24 cellular contexts compared by ENCODE assay signal in the genomic region with DNA sequence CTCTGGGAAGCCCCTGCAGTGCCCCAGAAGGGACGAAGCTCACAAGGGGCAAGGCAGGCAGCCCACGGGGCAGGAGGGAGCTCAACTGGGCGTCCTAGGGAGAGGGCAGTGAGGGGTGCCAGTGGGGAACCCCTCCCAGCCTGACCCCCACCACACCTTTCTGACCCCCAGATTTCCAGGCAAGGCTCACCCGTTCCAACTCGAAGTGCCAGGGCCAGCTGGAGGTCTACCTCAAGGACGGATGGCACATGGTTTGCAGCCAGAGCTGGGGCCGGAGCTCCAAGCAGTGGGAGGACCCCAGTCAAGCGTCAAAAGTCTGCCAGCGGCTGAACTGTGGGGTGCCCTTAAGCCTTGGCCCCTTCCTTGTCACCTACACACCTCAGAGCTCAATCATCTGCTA. TPM values are rescaled to one million over a fixed set of nuclear protein-coding genes. Genes with fewer than 3 reads are reported as not detected.
"Had no signal": no experiment of that assay in that cellular context is flagged by ENCODE, and none has a peak within 500 bp of the region (broad histone marks: within the 10 kb centered on the region; RNA-seq: fewer than 3 reads in every experiment).

No MANE protein-coding gene starts in this region.

- H3K27me3 ChIP-seq: body of pancreas, colonic mucosa, esophagus squamous epithelium, hepatocyte, sigmoid colon, spleen, uterus had no signal

- H3K9me3 ChIP-seq: body of pancreas, colonic mucosa, esophagus squamous epithelium, sigmoid colon, spleen, tibial artery, uterus had no signal

- H3K4me2 ChIP-seq: hepatocyte had no signal

- H3K27ac ChIP-seq: body of pancreas, colonic mucosa, esophagus squamous epithelium, hepatocyte, parathyroid adenoma, sigmoid colon, spleen, tibial artery, uterus had no signal

- H3K9ac ChIP-seq: parathyroid adenoma had no signal

- H3K4me3 ChIP-seq: body of pancreas, colonic mucosa, esophagus squamous epithelium, hepatocyte, sigmoid colon, spleen, tibial artery, uterus had no signal

- DNase-seq: activated CD4-positive, CD25-positive, alpha-beta regulatory T cell treated with anti-CD3 and anti-CD28 coated beads, Interleukin-2, amount 50 U/mL, for 72 hours; activated CD8-positive, alpha-beta memory T cell treated with anti-CD3 and anti-CD28 coated beads for 24 hours; activated effector memory CD4-positive, alpha-beta T cell treated with anti-CD3 and anti-CD28 coated beads, Interleukin-2, amount 50 U/mL, for 16 hours; amniotic stem cell; body of pancreas; caudate nucleus; colonic mucosa; esophagus squamous epithelium; mammary epithelial cell; sigmoid colon; spleen; stimulated activated CD4-positive, alpha-beta T cell treated with anti-CD3 and anti-CD28 coated beads, Interleukin-1b, Interleukin-23, amount 100 ng/mL, for 48 hours; SW 1271; T1000; tibial artery; uterus had no signal

- H3K4me1 ChIP-seq: colonic mucosa, parathyroid adenoma, uterus had no signal

- H2AFZ ChIP-seq: hepatocyte, parathyroid adenoma had no signal

- ATAC-seq: body of pancreas, left lobe of liver had no signal

- H3K36me3 ChIP-seq: colonic mucosa, esophagus squamous epithelium, sigmoid colon, tibial artery, uterus had no signal

RNA-seq across cellular contexts. Expression of a gene that starts 15.7 kb away (rescaled TPM):
- total RNA-seq: endothelial cell of umbilical vein, fibroblast of villous mesenchyme, glomerular endothelial cell, hepatocyte, mammary epithelial cell, SK-MEL-5 had no signal
- polyA plus RNA-seq: endothelial cell of umbilical vein, keratinocyte, mammary epithelial cell had no signal
